Comparison of ENCODE assay signal across 18 cellular contexts in the genomic region with DNA sequence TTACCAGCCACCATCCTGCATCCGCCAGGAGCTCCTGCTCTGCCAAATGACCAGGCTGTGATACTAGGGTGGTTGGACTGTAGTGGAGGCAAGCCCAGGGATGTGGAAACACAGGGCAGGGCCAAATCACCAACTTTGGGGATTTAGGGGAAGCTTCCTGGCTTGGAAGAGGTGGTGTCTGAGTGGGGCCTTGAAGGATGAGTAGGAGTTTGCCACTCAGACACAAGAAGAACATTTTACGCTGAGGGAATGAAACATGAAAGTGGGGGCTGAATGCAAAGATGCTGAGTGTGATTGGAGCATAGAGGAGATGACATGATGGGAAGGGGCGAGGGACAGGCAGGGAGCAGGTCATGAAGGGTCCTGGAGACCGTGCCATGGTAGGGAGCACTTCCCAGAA.
DNase-seq lines count a peak whose midpoint lies in the region; ATAC-seq, FAIRE-seq and TF ChIP-seq lines count a peak whose summit lies in the region.
"Had no signal": no experiment of that assay in that cellular context is flagged by ENCODE, and none has a peak within 500 bp of the region (broad histone marks: within the 10 kb centered on the region; RNA-seq: fewer than 3 reads in every experiment).

No MANE protein-coding gene starts in this region.

- ATAC-seq in Right ventricle myocardium superior (ENCODE audit: poor library complexity), result no peak
- no peak for ATAC-seq in activated T-cell treated with anti-CD3 and anti-CD28 coated beads, Interleukin-2, amount 50 U/mL, for 4 hours

- H3K18ac ChIP-seq in H1 (ENCODE audit: extremely low read depth, low read length), result no peak overlapping the region

- H4K8ac ChIP-seq in H1 (ENCODE audit: extremely low read depth, insufficient read depth, low read length), result no peak overlapping the region

- H3K79me2 ChIP-seq in H1 (ENCODE audit: control insufficient read depth in 1 of 2, insufficient read depth in 2 of 2, low read length in 2 of 2), result no peaks in the 10 kb centered on the region

- H3K36me3 Mint-ChIP-seq in nephron progenitor cell (ENCODE audit: low read depth), result no peaks in the 10 kb centered on the region
- no peaks in the 10 kb centered on the region for H3K36me3 Mint-ChIP-seq in activated T-cell treated with anti-CD3 and anti-CD28 coated beads, Interleukin-2, amount 50 U/mL, for 4 hours (ENCODE audit: insufficient read depth)
- H3K36me3 Mint-ChIP-seq: CD8-positive, alpha-beta memory T cell had no signal

- TF ChIP-seq CTCF in HEK293 (tag by site-specific recombination; IDR thresholded peaks at IDR 0.05) (no peak), H1 (IDR thresholded peaks at IDR 0.05; ENCODE audit: control extremely low read depth in 1 of 3, insufficient read depth in 1 of 3, low read depth in 1 of 3, low read length in 3 of 3) (no peak), nephron progenitor cell (IDR thresholded peaks at IDR 0.05) (no peak)

- peaks cover 82% of the 10 kb centered on the region for H3K4me1 Mint-ChIP-seq in nephron progenitor cell
- H3K4me1 Mint-ChIP-seq in activated T-cell treated with anti-CD3 and anti-CD28 coated beads, Interleukin-2, amount 50 U/mL, for 4 hours (ENCODE audit: low read depth), result peaks cover 11% of the 10 kb centered on the region

- DNase-seq in H1 (ENCODE audit: low read depth in 1 of 2, low spot score in 2 of 2) (no peak), nephron progenitor cell (no peak), SW 1271 (lab: John Stamatoyannopoulos, UW) (no peak), Right ventricle myocardium superior (no peak), NCI-H187 treated with DMSO at 0.1 percent for 48 hours (lab: John Stamatoyannopoulos, UW) (no peak)
- no peak for DNase-seq in activated T-cell treated with anti-CD3 and anti-CD28 coated beads, Interleukin-2, amount 50 U/mL, for 4 hours
- DNase-seq: CD8-positive, alpha-beta memory T cell; H7; NCI-H1694 treated with DMSO at 0.1 percent for 48 hours; NCI-H2107; NCI-H345; NCI-H524 treated with DMSO at 0.1 percent for 48 hours; SIG-M5 had no signal

- FAIRE-seq in H1 (lab: Jason Lieb, UNC), result no peak
- FAIRE-seq: GM12891, GM18507 had no signal

- H3K14ac ChIP-seq in H1 (ENCODE audit: insufficient read length), result no peak overlapping the region

- no peaks in the 10 kb centered on the region for H3K9me3 Mint-ChIP-seq in nephron progenitor cell
- no peaks in the 10 kb centered on the region for H3K9me3 Mint-ChIP-seq in activated T-cell treated with anti-CD3 and anti-CD28 coated beads, Interleukin-2, amount 50 U/mL, for 4 hours
- H3K9me3 Mint-ChIP-seq: CD8-positive, alpha-beta memory T cell had no signal

- no peak overlapping the region; the same call in 1 of the 2 replicates for H2BK15ac ChIP-seq in H1 (ENCODE audit: low read length)

- H3K36me3 ChIP-seq in BLaER1 treated with 17β-estradiol and CSF1 and Interleukin-3, amounts not matched to agents 10 nM and 100 nM, result no peaks in the 10 kb centered on the region
- H3K36me3 ChIP-seq in HEK293 (ENCODE audit: control insufficient read depth in 2 of 2, insufficient read depth in 1 of 2, low read length in 2 of 2), result no peaks in the 10 kb centered on the region
- H3K36me3 ChIP-seq in H1 (ENCODE audit: control insufficient read depth in 2 of 4, insufficient read depth in 4 of 4, low read length in 3 of 4), result no peaks in the 10 kb centered on the region

- H4K5ac ChIP-seq in H1 (ENCODE audit: insufficient read length, low read depth, low read length), result no peak overlapping the region

- peaks cover 7 to 21% (median 12%) of the 10 kb centered on the region in 10 experiments; a peak in 19 of 20 replicates for H3K4me1 ChIP-seq in BLaER1 treated with 17β-estradiol and CSF1 and Interleukin-3, amounts not matched to agents 10 nM and 100 nM
- H3K4me1 ChIP-seq in HEK293 (ENCODE audit: control insufficient read depth, insufficient read depth, low read length) (no peaks in the 10 kb centered on the region), H1 (replicated peaks in 1 of 4; ENCODE audit: control insufficient read depth in 3 of 4, insufficient read depth in 4 of 4, low read length in 3 of 4) (peaks cover 0 to 9% (median 4%) of the 10 kb centered on the region in 4 experiments; a peak in 5 of 7 replicates)

- H3K27ac Mint-ChIP-seq in nephron progenitor cell, result peak overlapping the region; percentile 74

- H2BK20ac ChIP-seq in H1 (ENCODE audit: low read length), result no peak overlapping the region

- POLR2A ChIA-PET in HEK293 (lab: Yijun Ruan, JAX), result no interaction called here
- POLR2A ChIA-PET in H1 (lab: Charles Lee; ENCODE audit: partially characterized antibody), result interaction anchor here (1.1 kb wide), 1 partner anchor 16 kb away, joined by 3 read pairs; no protein-coding TSS in a partner anchor

- H3K79me1 ChIP-seq in H1 (ENCODE audit: low read depth, low read length), result no peaks in the 10 kb centered on the region

- no peak overlapping the region for H2BK120ac ChIP-seq in H1 (replicated peaks; ENCODE audit: low read depth, low read length)

- 0 out of 2 replicates have a peak overlapping the region, but pooled peaks have one; percentile 35 for H2BK5ac ChIP-seq in H1 (ENCODE audit: low read depth, low read length)

- H2AK5ac ChIP-seq in H1 (ENCODE audit: low read depth, low read length), result peak overlapping the region; percentile 55; the same call in 1 of the 2 replicates

- H3K23ac ChIP-seq in H1 (ENCODE audit: insufficient read length), result no peak overlapping the region

- no peak overlapping the region for H3K4me3 Mint-ChIP-seq in nephron progenitor cell
- no peak overlapping the region for H3K4me3 Mint-ChIP-seq in activated T-cell treated with anti-CD3 and anti-CD28 coated beads, Interleukin-2, amount 50 U/mL, for 4 hours

- H2BK12ac ChIP-seq in H1 (ENCODE audit: low read depth, low read length), result peak overlapping the region; percentile 60; the same call in 1 of the 2 replicates

- no peak for TF ChIP-seq EP300 in H1 (IDR thresholded peaks at IDR 0.05; ENCODE audit: borderline replicate concordance in 1 of 2, low read depth in 2 of 2, low read length in 2 of 2)

- no peaks in the 10 kb centered on the region for H3K23me2 ChIP-seq in H1 (ENCODE audit: low read depth, low read length)

- intact Hi-C loops in Right ventricle myocardium superior (cut with DNase I), result loop anchor here (10.0 kb wide), 1 partner anchor 82 kb away; no protein-coding TSS in a partner anchor

- no peaks in the 10 kb centered on the region for H4K20me1 ChIP-seq in BLaER1 treated with 17β-estradiol and CSF1 and Interleukin-3, amounts not matched to agents 10 nM and 100 nM
- H4K20me1 ChIP-seq in H1 (replicated peaks in 1 of 2; ENCODE audit: control insufficient read depth in 1 of 2, insufficient read depth in 2 of 2, low read length in 2 of 2), result no peaks in the 10 kb centered on the region

- WGBS in H1 (ENCODE audit: extremely low coverage in 1 of 2, insufficient coverage in 1 of 2, insufficient read length in 1 of 2, insufficient replicate concordance in 2 of 2, low coverage in 1 of 2, low lambda C conversion rate in 2 of 2, missing lambda C conversion rate in 1 of 2), 2 experiments, result 80% methylated on average over 4 of the region's 4 CpGs; no CpG with 5 or more reads in 1 of the 2 experiments

- H4K91ac ChIP-seq in H1 (replicated peaks; ENCODE audit: insufficient read length, low read length), result no peak overlapping the region

- H3K4me2 ChIP-seq in BLaER1 treated with 17β-estradiol and CSF1 and Interleukin-3, amounts not matched to agents 10 nM and 100 nM, result peak overlapping the region in 4 of 11 experiments; percentile 42 to 76 (median 58); a peak in 4 of 22 replicates
- H3K4me2 ChIP-seq in H1 (ENCODE audit: insufficient read depth in 1 of 2, low read depth in 2 of 2, low read length in 2 of 2), result no peak overlapping the region
- H3K4me2 ChIP-seq: KMS-11 had no signal

- H2AFZ ChIP-seq in H1 (ENCODE audit: low read length), result no peak overlapping the region

- no peaks in the 10 kb centered on the region for H3K9me3 ChIP-seq in BLaER1 treated with 17β-estradiol and CSF1 and Interleukin-3, amounts not matched to agents 10 nM and 100 nM (replicated peaks in 1 of 11)
- H3K9me3 ChIP-seq in HEK293 (ENCODE audit: control insufficient read depth, insufficient read depth, low read depth, low read length) (no peaks in the 10 kb centered on the region), H1 (ENCODE audit: insufficient read depth in 2 of 2, low read depth in 1 of 2, low read length in 1 of 2) (no peaks in the 10 kb centered on the region)

- peak overlapping the region in 9 of 11 experiments; percentile 45 to 79 (median 72); a peak in 14 of 22 replicates for H3K27ac ChIP-seq in BLaER1 treated with 17β-estradiol and CSF1 and Interleukin-3, amounts not matched to agents 10 nM and 100 nM
- H3K27ac ChIP-seq in HEK293 (ENCODE audit: extremely low read depth, low read depth, low read length), result no peak overlapping the region
- no peak overlapping the region for H3K27ac ChIP-seq in H1 (ENCODE audit: low read depth, low read length)
- H3K27ac ChIP-seq: KMS-11 had no signal

- no peak overlapping the region for H3K9ac ChIP-seq in BLaER1 treated with 17β-estradiol and CSF1 and Interleukin-3, amounts not matched to agents 10 nM and 100 nM
- no peak overlapping the region for H3K9ac ChIP-seq in H1 (replicated peaks in 1 of 4; ENCODE audit: extremely low read depth in 1 of 4, low read depth in 3 of 4, low read length in 3 of 4)
- H3K9ac ChIP-seq: KMS-11 had no signal

- no peak for TF ChIP-seq POLR2A in H1 (IDR thresholded peaks at IDR 0.05; ENCODE audit: control extremely low read depth in 1 of 2, low read depth in 2 of 2, low read length in 2 of 2)

- no peak overlapping the region for H3K4ac ChIP-seq in H1 (replicated peaks; ENCODE audit: insufficient read length, low read depth, low read length)

- no peak overlapping the region for H3K56ac ChIP-seq in H1 (replicated peaks; ENCODE audit: insufficient read length, low read depth, low read length)

- no peak for TF ChIP-seq RAD21 in H1 (IDR thresholded peaks at IDR 0.05 in 1 of 2, conservative IDR thresholded peaks at IDR 0.05 in 1 of 2; ENCODE audit: low read depth in 2 of 2, low read length in 2 of 2)

- H3K4me3 ChIP-seq in BLaER1 treated with 17β-estradiol and CSF1 and Interleukin-3, amounts not matched to agents 10 nM and 100 nM, result no peak overlapping the region
- H3K4me3 ChIP-seq in HEK293 (ENCODE audit: low read depth, low read length) (no peak overlapping the region), H1 (ENCODE audit: extremely low read depth in 1 of 4, insufficient read depth in 2 of 4, low read depth in 3 of 4, low read length in 4 of 4) (no peak overlapping the region)

- no peaks in the 10 kb centered on the region for H3K27me3 ChIP-seq in BLaER1 treated with 17β-estradiol and CSF1 and Interleukin-3, amounts not matched to agents 10 nM and 100 nM
- no peaks in the 10 kb centered on the region for H3K27me3 ChIP-seq in H1 (replicated peaks in 1 of 4; ENCODE audit: control insufficient read depth in 3 of 4, extremely low read depth in 1 of 4, insufficient read depth in 3 of 4, low read length in 3 of 4)

- H3K27me3 Mint-ChIP-seq in nephron progenitor cell (ENCODE audit: low read depth, poor library complexity), result peaks cover 2% of the 10 kb centered on the region
- H3K27me3 Mint-ChIP-seq in activated T-cell treated with anti-CD3 and anti-CD28 coated beads, Interleukin-2, amount 50 U/mL, for 4 hours (ENCODE audit: low read depth), result no peaks in the 10 kb centered on the region

- CTCF ChIA-PET in HEK293 (lab: Yijun Ruan, JAX) (interaction anchor here (0.6 to 1.5 kb wide), 2 partner anchors 10 to 103 kb away, joined by 3 to 4 read pairs; no protein-coding TSS in a partner anchor), H1 (lab: Charles Lee; ENCODE audit: partially characterized antibody) (interaction anchor here (1.5 to 1.7 kb wide), 4 partner anchors 11 to 103 kb away, joined by 4 to 7 read pairs (median 6); no protein-coding TSS in a partner anchor)

Comparison
In these comparisons a context has a peak if more than half of its experiments do, and no peak if none do; other contexts are left out.
1. H3K27ac ChIP-seq: peak in BLaER1 treated with 17β-estradiol and CSF1 and Interleukin-3, amounts not matched to agents 10 nM and 100 nM (9 of 11); none in HEK293 (single experiment) and H1 (single experiment).